ENCODE assay signal across 17 cellular contexts in genomic region chr17:78667091-78667490, GRCh38.
DNase-seq lines count a peak whose midpoint lies in the region; ATAC-seq lines count a peak whose summit lies in the region.
"Had no signal": no experiment of that assay in that cellular context is flagged by ENCODE, and none has a peak within 500 bp of the region (broad histone marks: within the 10 kb centered on the region; RNA-seq: fewer than 3 reads in every experiment).

No MANE protein-coding gene starts in this region.

- peaks cover 33% of the 10 kb centered on the region for H3K4me1 Mint-ChIP-seq in T-helper 1 cell treated with Interleukin-12 subunit alpha and Interleukin-12 subunit beta and Interleukin-4 antibody, amounts not matched to agents 30 μg/mL and 1 μg/mL, for 36 hours (ENCODE audit: low read depth)
- peaks cover 7 to 43% (median 27%) of the 10 kb centered on the region in 4 donors for H3K4me1 Mint-ChIP-seq in CD4-positive, CD25-positive, alpha-beta regulatory T cell
- peaks cover 50% of the 10 kb centered on the region for H3K4me1 Mint-ChIP-seq in activated T-helper 17 cell treated with anti-CD3 and anti-CD28 coated beads, Interleukin-2, amount 50 U/mL, for 72 hours
- H3K4me1 Mint-ChIP-seq in naive thymus-derived CD4-positive, alpha-beta T cell: peaks cover 35 to 49% (median 39%) of the 10 kb centered on the region in 7 donors

- H3K4me3 ChIP-seq in CD4-positive, CD25-positive, alpha-beta regulatory T cell (ENCODE audit: low read depth, low read length): no peak overlapping the region
- no peak overlapping the region for H3K4me3 ChIP-seq in naive thymus-derived CD4-positive, alpha-beta T cell (ENCODE audit: low read length)
- H3K4me3 ChIP-seq: MG63, ovary had no signal

- intact Hi-C loops in naive thymus-derived CD4-positive, alpha-beta T cell (cut with micrococcal nuclease): loop anchor here in 1 of 2 donors (2.0 kb wide), 1 partner anchor 174 kb away; the partner anchor contains the start of gene USP36

- H3K9me3 Mint-ChIP-seq in T-helper 1 cell treated with Interleukin-12 subunit alpha and Interleukin-12 subunit beta and Interleukin-4 antibody, amounts not matched to agents 30 μg/mL and 1 μg/mL, for 36 hours: no peaks in the 10 kb centered on the region
- no peaks in the 10 kb centered on the region for H3K9me3 Mint-ChIP-seq in CD4-positive, CD25-positive, alpha-beta regulatory T cell
- H3K9me3 Mint-ChIP-seq in activated T-helper 17 cell treated with anti-CD3 and anti-CD28 coated beads, Interleukin-2, amount 50 U/mL, for 72 hours: no peaks in the 10 kb centered on the region
- H3K9me3 Mint-ChIP-seq in naive thymus-derived CD4-positive, alpha-beta T cell: peaks cover 0 to 17% (median 0%) of the 10 kb centered on the region in 11 donors
- H3K9me3 Mint-ChIP-seq: CD8-positive, alpha-beta memory T cell had no signal

- H3K4me3 Mint-ChIP-seq in T-helper 1 cell treated with Interleukin-12 subunit alpha and Interleukin-12 subunit beta and Interleukin-4 antibody, amounts not matched to agents 30 μg/mL and 1 μg/mL, for 36 hours: no peak overlapping the region
- peak overlapping the region in 3 of 4 donors; percentile 28 to 76 (median 65) for H3K4me3 Mint-ChIP-seq in CD4-positive, CD25-positive, alpha-beta regulatory T cell
- peak overlapping the region; percentile 85 for H3K4me3 Mint-ChIP-seq in activated T-helper 17 cell treated with anti-CD3 and anti-CD28 coated beads, Interleukin-2, amount 50 U/mL, for 72 hours
- H3K4me3 Mint-ChIP-seq in naive thymus-derived CD4-positive, alpha-beta T cell: peak overlapping the region in 5 of 10 donors; percentile 17 to 78 (median 71)

- H3K36me3 Mint-ChIP-seq in T-helper 1 cell treated with Interleukin-12 subunit alpha and Interleukin-12 subunit beta and Interleukin-4 antibody, amounts not matched to agents 30 μg/mL and 1 μg/mL, for 36 hours (ENCODE audit: low read depth): peaks cover 43% of the 10 kb centered on the region
- peaks cover 18% of the 10 kb centered on the region for H3K36me3 Mint-ChIP-seq in CD4-positive, CD25-positive, alpha-beta regulatory T cell
- peaks cover 53% of the 10 kb centered on the region for H3K36me3 Mint-ChIP-seq in activated T-helper 17 cell treated with anti-CD3 and anti-CD28 coated beads, Interleukin-2, amount 50 U/mL, for 72 hours (ENCODE audit: low read depth)
- H3K36me3 Mint-ChIP-seq in naive thymus-derived CD4-positive, alpha-beta T cell: peaks cover 0 to 18% (median 15%) of the 10 kb centered on the region in 5 donors

- no peaks in the 10 kb centered on the region for H3K27me3 Mint-ChIP-seq in T-helper 1 cell treated with Interleukin-12 subunit alpha and Interleukin-12 subunit beta and Interleukin-4 antibody, amounts not matched to agents 30 μg/mL and 1 μg/mL, for 36 hours (ENCODE audit: low read depth)
- H3K27me3 Mint-ChIP-seq in CD4-positive, CD25-positive, alpha-beta regulatory T cell: no peaks in the 10 kb centered on the region
- no peaks in the 10 kb centered on the region for H3K27me3 Mint-ChIP-seq in activated T-helper 17 cell treated with anti-CD3 and anti-CD28 coated beads, Interleukin-2, amount 50 U/mL, for 72 hours
- H3K27me3 Mint-ChIP-seq in naive thymus-derived CD4-positive, alpha-beta T cell: no peaks in the 10 kb centered on the region
- H3K27me3 Mint-ChIP-seq: CD8-positive, alpha-beta memory T cell had no signal

- H3K27me3 ChIP-seq in CD4-positive, CD25-positive, alpha-beta regulatory T cell (ENCODE audit: control insufficient read depth, insufficient read depth, low read length): no peaks in the 10 kb centered on the region
- H3K27me3 ChIP-seq in naive thymus-derived CD4-positive, alpha-beta T cell (ENCODE audit: control insufficient read depth in 2 of 2, insufficient read depth in 2 of 2, low read length in 2 of 2): no peaks in the 10 kb centered on the region
- H3K27me3 ChIP-seq: brain microvascular endothelial cell, ovary had no signal

- CTCF ChIA-PET in naive thymus-derived CD4-positive, alpha-beta T cell (lab: Charles Lee): no interaction called here

- H3K27ac ChIP-seq in CD4-positive, CD25-positive, alpha-beta regulatory T cell (ENCODE audit: insufficient read depth, low read length, poor library complexity, severe bottlenecking): no peak overlapping the region
- no peak overlapping the region for H3K27ac ChIP-seq in naive thymus-derived CD4-positive, alpha-beta T cell (ENCODE audit: low read depth, low read length)
- H3K27ac ChIP-seq: 22Rv1, brain microvascular endothelial cell, ovary had no signal

- H3K27ac Mint-ChIP-seq in T-helper 1 cell treated with Interleukin-12 subunit alpha and Interleukin-12 subunit beta and Interleukin-4 antibody, amounts not matched to agents 30 μg/mL and 1 μg/mL, for 36 hours: peak overlapping the region; percentile 79
- peak overlapping the region; percentile 71 to 89 (median 84) for H3K27ac Mint-ChIP-seq in CD4-positive, CD25-positive, alpha-beta regulatory T cell
- H3K27ac Mint-ChIP-seq in activated T-helper 17 cell treated with anti-CD3 and anti-CD28 coated beads, Interleukin-2, amount 50 U/mL, for 72 hours: peak overlapping the region; percentile 96
- peak overlapping the region; percentile 55 to 92 (median 86) for H3K27ac Mint-ChIP-seq in naive thymus-derived CD4-positive, alpha-beta T cell

- no peaks in the 10 kb centered on the region for H3K9me3 ChIP-seq in CD4-positive, CD25-positive, alpha-beta regulatory T cell (ENCODE audit: control insufficient read depth in 2 of 2, low read length in 2 of 2)
- H3K9me3 ChIP-seq in naive thymus-derived CD4-positive, alpha-beta T cell (ENCODE audit: control insufficient read depth in 2 of 3, low read length in 3 of 3): no peaks in the 10 kb centered on the region
- H3K9me3 ChIP-seq: MG63, ovary had no signal

- POLR2A ChIA-PET in naive thymus-derived CD4-positive, alpha-beta T cell (lab: Charles Lee): interaction anchor here (0.6 to 1.9 kb wide), 6 partner anchors 8 to 1895 kb away, joined by 3 to 9 read pairs (median 5); no protein-coding TSS in a partner anchor

- peaks cover 21% of the 10 kb centered on the region for H3K4me1 ChIP-seq in CD4-positive, CD25-positive, alpha-beta regulatory T cell (ENCODE audit: control insufficient read depth, insufficient read depth, low read length, poor library complexity, severe bottlenecking)
- peaks cover 17 to 22% of the 10 kb centered on the region in 2 donors for H3K4me1 ChIP-seq in naive thymus-derived CD4-positive, alpha-beta T cell (ENCODE audit: control insufficient read depth in 2 of 2, insufficient read depth in 2 of 2, low read length in 2 of 2)

- H3K36me3 ChIP-seq in CD4-positive, CD25-positive, alpha-beta regulatory T cell (ENCODE audit: control insufficient read depth, insufficient read depth, low read length): peaks cover 16% of the 10 kb centered on the region
- peaks cover 0 to 36% (median 2%) of the 10 kb centered on the region in 3 experiments for H3K36me3 ChIP-seq in naive thymus-derived CD4-positive, alpha-beta T cell (ENCODE audit: control insufficient read depth in 2 of 3, insufficient read depth in 3 of 3, low read length in 3 of 3)
- H3K36me3 ChIP-seq: brain microvascular endothelial cell, MG63, ovary had no signal

- no peak for DNase-seq in T-helper 1 cell
- no peak for DNase-seq in CD4-positive, CD25-positive, alpha-beta regulatory T cell
- no peak for DNase-seq in naive thymus-derived CD4-positive, alpha-beta T cell
- no peak for DNase-seq in NCI-H146 treated with DMSO at 0.1 percent for 48 hours (lab: John Stamatoyannopoulos, UW; ENCODE audit: unreplicated experiment)
- DNase-seq in cerebellar nuclear complex (lab: John Stamatoyannopoulos, UW): no peak
- DNase-seq in CD1c-positive myeloid dendritic cell (ENCODE audit: extremely low spot score): no peak
- DNase-seq: brain microvascular endothelial cell; CD8-positive, alpha-beta memory T cell; effector CD4-positive, alpha-beta T cell; MG63; NCI-H1694; NCI-H446; ovary; stimulated activated CD4-positive, alpha-beta T cell treated with anti-CD3 and anti-CD28 coated beads, Interleukin-4, amount 100 ng/mL, for 1 hour had no signal

- no peak for ATAC-seq in CD4-positive, CD25-positive, alpha-beta regulatory T cell (ENCODE audit: low read depth in 2 of 2)
- ATAC-seq in activated T-helper 17 cell treated with anti-CD3 and anti-CD28 coated beads, Interleukin-2, amount 50 U/mL, for 72 hours (replicated peaks): no peak
- no peak for ATAC-seq in naive thymus-derived CD4-positive, alpha-beta T cell
